7 cellular contexts compared by ENCODE assay signal in the genomic region with DNA sequence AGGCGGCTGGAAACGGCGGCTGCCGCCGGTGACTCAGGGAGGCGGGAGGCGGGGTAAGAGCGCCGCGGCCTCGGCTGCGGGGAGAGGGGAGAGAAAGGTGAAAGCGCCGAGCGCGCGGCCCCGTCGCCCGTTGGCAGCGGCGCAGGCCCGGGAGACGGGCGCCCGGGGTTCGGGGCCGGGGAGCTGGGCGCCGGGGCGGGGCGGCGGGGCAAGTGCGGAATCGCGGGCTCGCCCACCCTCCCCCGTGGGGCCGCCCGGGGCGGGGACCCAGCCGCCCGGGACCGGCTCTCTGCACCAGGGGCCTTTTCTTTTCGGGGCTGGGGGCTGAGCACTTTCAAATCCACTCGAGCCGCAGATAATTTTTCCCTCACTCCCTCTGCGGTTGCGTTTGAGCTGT. TPM values are rescaled to one million over a fixed set of nuclear protein-coding genes. Genes with fewer than 3 reads are reported as not detected.
DNase-seq lines count a peak whose midpoint lies in the region; ATAC-seq and FAIRE-seq lines count a peak whose summit lies in the region.

No MANE protein-coding gene starts in this region.

- no peak overlapping the region; the same call in 1 of the 2 replicates for H3K9ac ChIP-seq in HUES48 (ENCODE audit: low read depth, low read length)

- H3K27me3 ChIP-seq in HUES48 (ENCODE audit: control insufficient read depth, insufficient read depth, low read length): peaks cover 6% of the 10 kb centered on the region; the same call in 1 of the 2 replicates

- peaks cover 31% of the 10 kb centered on the region for H3K9me3 ChIP-seq in HUES48 (ENCODE audit: control insufficient read depth, insufficient read depth, low read length)

- peaks cover 9% of the 10 kb centered on the region for H3K36me3 ChIP-seq in HUES48 (ENCODE audit: control insufficient read depth, insufficient read depth, low read length)

- peaks cover 42% of the 10 kb centered on the region for H3K36me3 Mint-ChIP-seq in central memory CD8-positive, alpha-beta T cell (ENCODE audit: insufficient read depth)
- H3K36me3 Mint-ChIP-seq in natural killer cell treated with Interleukin-12 subunit alpha and Interleukin-12 subunit beta and Interleukin-15 and Interleukin-18, amount 100 ng/mL, for 72 hours: peaks cover 41% of the 10 kb centered on the region

- H3K4me3 Mint-ChIP-seq in central memory CD8-positive, alpha-beta T cell: peak overlapping the region; percentile 89
- peak overlapping the region; percentile 90 for H3K4me3 Mint-ChIP-seq in natural killer cell treated with Interleukin-12 subunit alpha and Interleukin-12 subunit beta and Interleukin-15 and Interleukin-18, amount 100 ng/mL, for 72 hours

- ATAC-seq in central memory CD8-positive, alpha-beta T cell (replicated peaks; ENCODE audit: extremely low read depth, poor library complexity, severe bottlenecking): no peak
- no peak for ATAC-seq in natural killer cell treated with Interleukin-12 subunit alpha and Interleukin-12 subunit beta and Interleukin-15 and Interleukin-18, amount 100 ng/mL, for 72 hours
- ATAC-seq in GM18909 (IDR thresholded peaks at IDR 0.05; ENCODE audit: poor library complexity, unreplicated experiment): no peak

- H3K4me1 Mint-ChIP-seq in central memory CD8-positive, alpha-beta T cell: peaks cover 57% of the 10 kb centered on the region
- H3K4me1 Mint-ChIP-seq in natural killer cell treated with Interleukin-12 subunit alpha and Interleukin-12 subunit beta and Interleukin-15 and Interleukin-18, amount 100 ng/mL, for 72 hours (ENCODE audit: low read depth in 2 of 2): peaks cover 41 to 51% of the 10 kb centered on the region in 2 donors

- peaks cover 7% of the 10 kb centered on the region for H3K27me3 Mint-ChIP-seq in central memory CD8-positive, alpha-beta T cell
- peaks cover 0 to 7% of the 10 kb centered on the region in 2 donors for H3K27me3 Mint-ChIP-seq in natural killer cell treated with Interleukin-12 subunit alpha and Interleukin-12 subunit beta and Interleukin-15 and Interleukin-18, amount 100 ng/mL, for 72 hours

- H3K27ac ChIP-seq in HUES48 (ENCODE audit: low read depth, low read length): peak overlapping the region; percentile 99

- FAIRE-seq in GM19239 (lab: Jason Lieb, UNC): no peak

- H3K4me3 ChIP-seq in HUES48 (ENCODE audit: low read depth, low read length): peak overlapping the region; percentile 75

- peak; percentile 10 for DNase-seq in GM19239 (ENCODE audit: insufficient read length, low spot score)
- DNase-seq in central memory CD8-positive, alpha-beta T cell (ENCODE audit: low spot score in 2 of 2): no peak
- DNase-seq in natural killer cell treated with Interleukin-12 subunit alpha and Interleukin-12 subunit beta and Interleukin-15 and Interleukin-18, amount 100 ng/mL, for 72 hours (ENCODE audit: low spot score): no peak
- DNase-seq in NCI-H146 (lab: John Stamatoyannopoulos, UW): no peak
- no peak for DNase-seq in GF-D8 (lab: John Stamatoyannopoulos, UW)

- peak overlapping the region; percentile 96 for H3K27ac Mint-ChIP-seq in central memory CD8-positive, alpha-beta T cell (ENCODE audit: low read depth)
- H3K27ac Mint-ChIP-seq in natural killer cell treated with Interleukin-12 subunit alpha and Interleukin-12 subunit beta and Interleukin-15 and Interleukin-18, amount 100 ng/mL, for 72 hours: peak overlapping the region; percentile 97 to 100

- peaks cover 8% of the 10 kb centered on the region for H3K9me3 Mint-ChIP-seq in central memory CD8-positive, alpha-beta T cell
- H3K9me3 Mint-ChIP-seq in natural killer cell treated with Interleukin-12 subunit alpha and Interleukin-12 subunit beta and Interleukin-15 and Interleukin-18, amount 100 ng/mL, for 72 hours: peaks cover 4% of the 10 kb centered on the region

- 0 out of 2 replicates have a peak, but pooled peaks cover 7% of the 10 kb centered on the region for H3K4me1 ChIP-seq in HUES48 (ENCODE audit: control insufficient read depth, insufficient read depth, low read length)

RNA-seq across cellular contexts. Expression of a gene that starts 0.2 kb away (rescaled TPM):
- total RNA-seq in natural killer cell treated with Interleukin-12 subunit alpha and Interleukin-12 subunit beta and Interleukin-15 and Interleukin-18, amount 100 ng/mL, for 72 hours: 10 to 100 TPM; 44.6 to 74.3 TPM
